Comparison of ENCODE assay signal across 8 cellular contexts in genomic region chr19:40604647-40605200, GRCh38. TPM values are rescaled to one million over a fixed set of nuclear protein-coding genes. Genes with fewer than 3 reads are reported as not detected.
DNase-seq lines count a peak whose midpoint lies in the region; ATAC-seq and TF ChIP-seq lines count a peak whose summit lies in the region.

No MANE protein-coding gene starts in this region.

- no peaks in the 10 kb centered on the region for H3K79me2 ChIP-seq in neural cell (replicated peaks; ENCODE audit: insufficient read depth, low read length)

- no peak for TF ChIP-seq RAD21 in neural cell (conservative IDR thresholded peaks at IDR 0.05)

- no peak for ATAC-seq in CD4-positive, CD25-positive, alpha-beta regulatory T cell (ENCODE audit: low read depth in 2 of 2)
- ATAC-seq in HG03139 (IDR thresholded peaks at IDR 0.05; ENCODE audit: unreplicated experiment): no peak

- peaks cover 9 to 82% (median 34%) of the 10 kb centered on the region in 4 donors for H3K4me1 Mint-ChIP-seq in CD4-positive, CD25-positive, alpha-beta regulatory T cell

- H3K4me1 ChIP-seq in CD4-positive, CD25-positive, alpha-beta regulatory T cell (ENCODE audit: control insufficient read depth, insufficient read depth, low read length, poor library complexity, severe bottlenecking): peaks cover 82% of the 10 kb centered on the region
- peaks cover 47% of the 10 kb centered on the region for H3K4me1 ChIP-seq in colonic mucosa

- H3K27ac Mint-ChIP-seq in CD4-positive, CD25-positive, alpha-beta regulatory T cell: peak overlapping the region in 2 of 3 donors; percentile 92 to 96

- DNase-seq in CD4-positive, CD25-positive, alpha-beta regulatory T cell: no peak
- DNase-seq in MG63 (no peak), colonic mucosa (peak; percentile 75), HCEC 1CT (no peak), RKO (ENCODE audit: low spot score) (no peak), superior temporal gyrus (ENCODE audit: extremely low spot score) (no peak)

- no peaks in the 10 kb centered on the region for H4K20me1 ChIP-seq in neural cell (ENCODE audit: insufficient read depth)

- no peaks in the 10 kb centered on the region for H3K36me3 ChIP-seq in CD4-positive, CD25-positive, alpha-beta regulatory T cell (ENCODE audit: control insufficient read depth, insufficient read depth, low read length)
- H3K36me3 ChIP-seq in MG63 (no peaks in the 10 kb centered on the region), colonic mucosa (no peaks in the 10 kb centered on the region), neural cell (ENCODE audit: insufficient read depth, low read length) (no peaks in the 10 kb centered on the region)

- TF ChIP-seq CTCF in colonic mucosa (IDR thresholded peaks at IDR 0.05) (no peak), neural cell (IDR thresholded peaks at IDR 0.05; ENCODE audit: poor library complexity, severe bottlenecking) (no peak)

- H3K27me3 Mint-ChIP-seq in CD4-positive, CD25-positive, alpha-beta regulatory T cell: peaks cover 26% of the 10 kb centered on the region

- H3K9me3 Mint-ChIP-seq in CD4-positive, CD25-positive, alpha-beta regulatory T cell: peaks cover 0 to 2% (median 0%) of the 10 kb centered on the region in 7 donors

- peak overlapping the region; percentile 78 for H3K27ac ChIP-seq in CD4-positive, CD25-positive, alpha-beta regulatory T cell (ENCODE audit: insufficient read depth, low read length, poor library complexity, severe bottlenecking)
- peak overlapping the region; percentile 99 for H3K27ac ChIP-seq in colonic mucosa
- H3K27ac ChIP-seq in neural cell (ENCODE audit: low read length): no peak overlapping the region

- no peaks in the 10 kb centered on the region for H3K9me3 ChIP-seq in CD4-positive, CD25-positive, alpha-beta regulatory T cell (ENCODE audit: control insufficient read depth in 2 of 2, low read length in 2 of 2)
- no peaks in the 10 kb centered on the region for H3K9me3 ChIP-seq in MG63
- no peaks in the 10 kb centered on the region for H3K9me3 ChIP-seq in colonic mucosa
- H3K9me3 ChIP-seq in neural cell (ENCODE audit: low read length): no peaks in the 10 kb centered on the region

- intact Hi-C loops in colonic mucosa (cut with DNase I): no loop called here

- H3K9ac ChIP-seq in colonic mucosa (ENCODE audit: low read depth in 2 of 2, low read length in 2 of 2) (peak overlapping the region; percentile 57 to 83), neural cell (ENCODE audit: low read length) (no peak overlapping the region)

- H3K27me3 ChIP-seq in CD4-positive, CD25-positive, alpha-beta regulatory T cell (ENCODE audit: control insufficient read depth, insufficient read depth, low read length): peaks cover 5% of the 10 kb centered on the region
- H3K27me3 ChIP-seq in MG63 (no peaks in the 10 kb centered on the region), colonic mucosa (peaks cover 12% of the 10 kb centered on the region), neural cell (ENCODE audit: insufficient read depth, low read depth, low read length) (peaks cover 46% of the 10 kb centered on the region)

- no peak overlapping the region for H3K4me2 ChIP-seq in neural cell (ENCODE audit: low read length)

- H3K4me3 ChIP-seq in CD4-positive, CD25-positive, alpha-beta regulatory T cell (ENCODE audit: low read depth, low read length): peak overlapping the region; percentile 44
- H3K4me3 ChIP-seq in MG63 (peak overlapping the region; percentile 46), colonic mucosa (peak overlapping the region; percentile 45), neural cell (ENCODE audit: low read length) (peak overlapping the region; percentile 57)

- no peaks in the 10 kb centered on the region for H3K36me3 Mint-ChIP-seq in CD4-positive, CD25-positive, alpha-beta regulatory T cell

- H3K4me3 Mint-ChIP-seq in CD4-positive, CD25-positive, alpha-beta regulatory T cell: peak overlapping the region; percentile 89 to 97 (median 92)

- H3F3A ChIP-seq in neural cell (ENCODE audit: insufficient read depth, low read length, poor library complexity, severe bottlenecking): peaks cover 4% of the 10 kb centered on the region

- H2AFZ ChIP-seq in neural cell (ENCODE audit: low read depth, low read length): no peak overlapping the region

- no peaks in the 10 kb centered on the region for H3K9me2 ChIP-seq in neural cell (ENCODE audit: insufficient read depth, low read length)

- TF ChIP-seq EP300 in neural cell (conservative IDR thresholded peaks at IDR 0.05; ENCODE audit: poor library complexity, severe bottlenecking): no peak

TF ChIP-seq in neural cell, 6 proteins besides CTCF, POLR2A, EP300 and RAD21:
- TF ChIP-seq POLR2AphosphoS5 (IDR thresholded peaks at IDR 0.05): no peak
- no peak for TF ChIP-seq REST (IDR thresholded peaks at IDR 0.05; ENCODE audit: borderline replicate concordance)
- TF ChIP-seq MXI1 (conservative IDR thresholded peaks at IDR 0.05; ENCODE audit: poor library complexity, severe bottlenecking): no peak
- TF ChIP-seq SMC3 (conservative IDR thresholded peaks at IDR 0.05; ENCODE audit: poor library complexity): no peak
- TF ChIP-seq EZH2 (IDR thresholded peaks at IDR 0.05; ENCODE audit: borderline replicate concordance, insufficient read depth, low read length, poor library complexity, severe bottlenecking): no peak
- no peak for TF ChIP-seq TAF1 (IDR thresholded peaks at IDR 0.05; ENCODE audit: low read depth)

RNA-seq across cellular contexts. Expression of gene LTBP4, which starts 3.6 kb away (rescaled TPM):
- total RNA-seq in CD4-positive, CD25-positive, alpha-beta regulatory T cell: 115 TPM
- polyA plus RNA-seq in CD4-positive, CD25-positive, alpha-beta regulatory T cell: 10 to 100 TPM; 20.7 to 32.0 (median 26.7) TPM
- 12.9 and 26.5 TPM in 2 replicates for total RNA-seq in MG63 (2014; rRNA removed; shearing (Covaris generic); ENCODE audit: low replicate concordance)
- 100 to 1,000 TPM; 143 to 231 TPM for total RNA-seq in colonic mucosa
- 55.6 and 59.7 TPM in 2 replicates for polyA plus RNA-seq in neural cell
- polyA minus RNA-seq in neural cell: 47.0 and 49.8 TPM in 2 replicates

RNA-seq across cellular contexts. Expression of gene SHKBP1, which starts 28.1 kb away (rescaled TPM):
- 195 TPM for total RNA-seq in CD4-positive, CD25-positive, alpha-beta regulatory T cell
- polyA plus RNA-seq in CD4-positive, CD25-positive, alpha-beta regulatory T cell: 100 to 1,000 TPM; 120 to 172 (median 151) TPM
- 61.7 and 105 TPM in 2 replicates for total RNA-seq in MG63 (2014; rRNA removed; shearing (Covaris generic); ENCODE audit: low replicate concordance)
- total RNA-seq in colonic mucosa: 10 to 100 TPM; 53.6 to 87.8 TPM
- 3.8 and 6.3 TPM in 2 replicates for polyA plus RNA-seq in neural cell
- 8.6 and 13.1 TPM in 2 replicates for polyA minus RNA-seq in neural cell
